ENCODE assay signal across 17 cellular contexts in the genomic region with DNA sequence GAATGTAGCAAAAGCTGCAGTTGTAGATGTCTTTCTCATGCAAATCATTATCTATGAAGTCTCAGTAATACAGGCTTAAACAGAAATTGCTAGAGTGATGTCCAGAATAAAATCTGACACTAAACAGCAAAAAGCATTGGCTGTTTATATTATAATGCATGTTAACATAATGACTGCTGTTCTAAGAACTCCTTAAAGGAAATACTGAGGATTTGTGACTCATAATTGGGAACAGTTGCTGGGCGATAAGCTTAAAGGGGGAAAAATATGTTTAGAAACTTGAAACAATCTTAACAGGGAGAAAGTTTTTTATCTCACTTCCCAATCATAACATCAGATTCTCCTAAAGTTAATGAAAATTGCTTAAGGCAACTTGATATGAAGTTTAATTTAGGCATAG. TPM values are rescaled to one million over a fixed set of nuclear protein-coding genes. Genes with fewer than 3 reads are reported as not detected.
DNase-seq lines count a peak whose midpoint lies in the region; ATAC-seq and TF ChIP-seq lines count a peak whose summit lies in the region.
"Had no signal": no experiment of that assay in that cellular context is flagged by ENCODE, and none has a peak within 500 bp of the region (broad histone marks: within the 10 kb centered on the region; RNA-seq: fewer than 3 reads in every experiment).

No MANE protein-coding gene starts in this region.

- no peak for ATAC-seq in HG03039 (IDR thresholded peaks at IDR 0.05; ENCODE audit: unreplicated experiment)
- no peak for ATAC-seq in HG03439 (IDR thresholded peaks at IDR 0.05; ENCODE audit: unreplicated experiment)
- ATAC-seq: natural killer cell, Right ventricle myocardium inferior had no signal

- WGBS in mesodermal cell (ENCODE audit: insufficient coverage in 2 of 2), 2 experiments, result no CpG with 5 or more reads among the region's 1 CpG

- DNase-seq in AG10803 (ENCODE audit: low read depth) (peak; percentile 59), chondrocyte (ENCODE audit: low spot score) (no peak), NCI-H1105 treated with DMSO at 0.1 percent for 48 hours (lab: John Stamatoyannopoulos, UW) (no peak), HUDEP-2 (lab: John Stamatoyannopoulos, UW; ENCODE audit: unreplicated experiment in 76 of 76) (no peak)
- DNase-seq: activated CD4-positive, alpha-beta T cell treated with anti-CD3 and anti-CD28 coated beads for 48 hours; activated gamma-delta T cell treated with Interleukin-2 at 50 U/mL for 16 hours; COR-L47; natural killer cell; NCI-H2107; stimulated activated CD4-positive, alpha-beta T cell treated with anti-CD3 and anti-CD28 coated beads, Interleukin-1b, Interleukin-23, amount 100 ng/mL, for 48 hours had no signal

- H3K27me3 Mint-ChIP-seq in chondrocyte (ENCODE audit: low read depth), result no peaks in the 10 kb centered on the region
- H3K27me3 Mint-ChIP-seq: dendritic cell treated with granulocyte-macrophage colony-stimulating factor and Interleukin-4, amounts not matched to agents 40 ng/mL and 50 ng/mL, for 4 days; stimulated activated naive CD8-positive, alpha-beta T cell treated with anti-CD3 and anti-CD28 coated beads, Interleukin-15, Interleukin-2, amounts not matched to agents 100 ng/mL and 50 ng/mL, for 24 hours had no signal

- peak overlapping the region; percentile 73 for H3K27ac Mint-ChIP-seq in chondrocyte (ENCODE audit: unreplicated experiment)
- H3K27ac Mint-ChIP-seq: dendritic cell treated with granulocyte-macrophage colony-stimulating factor and Interleukin-4, amounts not matched to agents 40 ng/mL and 50 ng/mL, for 4 days; stimulated activated naive CD8-positive, alpha-beta T cell treated with anti-CD3 and anti-CD28 coated beads, Interleukin-15, Interleukin-2, amounts not matched to agents 100 ng/mL and 50 ng/mL, for 24 hours had no signal

- H3K9me3 ChIP-seq in mesodermal cell (ENCODE audit: control insufficient read depth, low read length), result no peaks in the 10 kb centered on the region

- H3K4me3 Mint-ChIP-seq in chondrocyte (ENCODE audit: unreplicated experiment), result peak overlapping the region; percentile 1
- H3K4me3 Mint-ChIP-seq: dendritic cell treated with granulocyte-macrophage colony-stimulating factor and Interleukin-4, amounts not matched to agents 40 ng/mL and 50 ng/mL, for 4 days; natural killer cell; stimulated activated naive CD8-positive, alpha-beta T cell treated with anti-CD3 and anti-CD28 coated beads, Interleukin-15, Interleukin-2, amounts not matched to agents 100 ng/mL and 50 ng/mL, for 24 hours had no signal

- no peaks in the 10 kb centered on the region for H3K9me3 Mint-ChIP-seq in chondrocyte (ENCODE audit: low read depth)
- H3K9me3 Mint-ChIP-seq: dendritic cell treated with granulocyte-macrophage colony-stimulating factor and Interleukin-4, amounts not matched to agents 40 ng/mL and 50 ng/mL, for 4 days; natural killer cell; stimulated activated naive CD8-positive, alpha-beta T cell treated with anti-CD3 and anti-CD28 coated beads, Interleukin-15, Interleukin-2, amounts not matched to agents 100 ng/mL and 50 ng/mL, for 24 hours had no signal

- peaks cover 98% of the 10 kb centered on the region for H3K79me2 ChIP-seq in KMS-11 (ENCODE audit: insufficient read depth, low read depth)

- TF ChIP-seq CTCF in AG10803 (conservative IDR thresholded peaks at IDR 0.05; ENCODE audit: low read length) (no peak), KMS-11 (conservative IDR thresholded peaks at IDR 0.05; ENCODE audit: low read depth, low read length) (no peak), chondrocyte (IDR thresholded peaks at IDR 0.05) (no peak)

- H3K4me1 Mint-ChIP-seq in chondrocyte (ENCODE audit: low read depth), result peaks cover 95% of the 10 kb centered on the region

- peak overlapping the region; percentile 14 for H3K4me3 ChIP-seq in AG10803 (ENCODE audit: low read length)
- no peak overlapping the region for H3K4me3 ChIP-seq in KMS-11 (IDR thresholded peaks at IDR 0.05; ENCODE audit: insufficient read depth, low read depth, low read length)
- H3K4me3 ChIP-seq in mesodermal cell (ENCODE audit: extremely low read depth, insufficient read depth, low read length, poor library complexity, severe bottlenecking), result no peak overlapping the region

- H4K20me1 ChIP-seq in KMS-11 (ENCODE audit: insufficient read depth), result peaks cover 64% of the 10 kb centered on the region

- H3K4me1 ChIP-seq in KMS-11 (ENCODE audit: low read depth, poor library complexity, severe bottlenecking) (peaks cover 89% of the 10 kb centered on the region), mesodermal cell (ENCODE audit: control insufficient read depth, insufficient read depth, low read length, poor library complexity, severe bottlenecking) (peaks cover 23% of the 10 kb centered on the region)

- H3K4me2 ChIP-seq in KMS-11, result peak overlapping the region; percentile 9; the same call in 1 of the 2 replicates

- H3K36me3 ChIP-seq in KMS-11 (ENCODE audit: insufficient read depth) (peaks cover 14% of the 10 kb centered on the region; the same call in 1 of the 2 replicates), mesodermal cell (ENCODE audit: control insufficient read depth, insufficient read depth, low read length) (peaks cover 53% of the 10 kb centered on the region)

- no peak overlapping the region for H2AFZ ChIP-seq in KMS-11 (ENCODE audit: low read depth)

- no peak overlapping the region for H3K27ac ChIP-seq in KMS-11
- H3K27ac ChIP-seq in mesodermal cell (ENCODE audit: low read depth, low read length, severe bottlenecking), result peak overlapping the region; percentile 33

- no peak overlapping the region for H3K9ac ChIP-seq in KMS-11

- no peaks in the 10 kb centered on the region for H3K27me3 ChIP-seq in KMS-11 (ENCODE audit: insufficient read depth, low read depth)

- peaks cover 32% of the 10 kb centered on the region for H3K36me3 Mint-ChIP-seq in chondrocyte (ENCODE audit: low read depth)

RNA-seq across cellular contexts. Expression of a gene that starts 17.5 kb away (rescaled TPM):
- 65.3 to 90.5 TPM (median 65.3 TPM) in 3 replicates for total RNA-seq in chondrocyte
- polyA plus RNA-seq in mesodermal cell (2013, experiment 1 of 2), result 19.5 TPM
- polyA plus RNA-seq in mesodermal cell (2013, experiment 2 of 2), result 16.9 TPM
